Comparison of ENCODE assay signal across 21 cellular contexts in the genomic region with DNA sequence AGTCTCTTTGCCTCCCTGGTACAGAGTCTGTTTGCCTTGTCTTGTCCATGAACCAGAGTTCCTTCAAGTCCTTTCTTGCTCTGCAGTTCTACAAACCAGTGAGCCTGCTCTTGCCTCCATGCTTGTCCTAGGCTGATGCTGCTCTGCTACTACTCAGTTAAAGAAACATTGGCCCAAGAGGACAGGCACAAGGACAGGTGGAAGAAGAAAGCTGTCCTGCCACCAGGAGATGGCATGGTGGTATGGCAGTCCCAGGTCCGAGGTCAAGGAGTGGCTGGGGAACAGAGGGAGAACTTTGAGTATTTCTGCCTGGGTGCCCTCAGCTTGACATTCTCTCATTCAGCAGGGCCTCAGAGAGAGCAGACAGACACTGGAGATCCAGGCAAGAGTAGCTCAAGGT.
"Had no signal": no experiment of that assay in that cellular context is flagged by ENCODE, and none has a peak within 500 bp of the region (broad histone marks: within the 10 kb centered on the region; RNA-seq: fewer than 3 reads in every experiment).

No MANE protein-coding gene starts in this region.

- H3K9ac ChIP-seq: neural progenitor cell, parathyroid adenoma had no signal

- H3K79me2 ChIP-seq: parathyroid adenoma had no signal

- H3K27me3 ChIP-seq: neural progenitor cell, spleen, transverse colon had no signal

- H3K4me2 ChIP-seq: neural progenitor cell had no signal

- ATAC-seq: left colon; natural killer cell treated with Interleukin-12 subunit alpha and Interleukin-12 subunit beta and Interleukin-15 and Interleukin-18, amount 100 ng/mL, for 72 hours; psoas muscle; sciatic nerve; stimulated activated naive B cell treated with anti-CD40 and anti-IgM and Interleukin-4, amounts not matched to agents 10 μg/mL and 1 μg/mL and 100 μg/mL, for 72 hours; stimulated activated naive CD8-positive, alpha-beta T cell treated with anti-CD3 and anti-CD28 coated beads, Interleukin-15, amount 100 ng/mL, for 72 hours had no signal

- H3K4me3 ChIP-seq: neural progenitor cell, psoas muscle, spleen, thoracic aorta, transverse colon had no signal

- H2AFZ ChIP-seq: neural progenitor cell, parathyroid adenoma had no signal

- DNase-seq: central memory CD4-positive, alpha-beta T cell; cortex of kidney; erythroblast; foreskin melanocyte; hippocampal formation; left colon; nucleus accumbens; psoas muscle; retina; spleen; stimulated activated CD4-positive, alpha-beta T cell treated with anti-CD3 and anti-CD28 coated beads, Interleukin-15, amount 100 ng/mL, for 24 hours; stimulated activated CD4-positive, alpha-beta T cell treated with anti-CD3 and anti-CD28 coated beads, Interleukin-1b, Interleukin-23, amount 100 ng/mL, for 48 hours; stimulated activated CD4-positive, alpha-beta T cell treated with anti-CD3 and anti-CD28 coated beads, Interleukin-4, amount 100 ng/mL, for 24 hours; stimulated activated naive B cell treated with anti-CD40 and anti-IgM and Interleukin-4, amounts not matched to agents 10 μg/mL and 1 μg/mL and 100 μg/mL, for 72 hours; stimulated activated naive CD8-positive, alpha-beta T cell treated with anti-CD3 and anti-CD28 coated beads, Interleukin-15, amount 100 ng/mL, for 72 hours; transverse colon had no signal

- H3K36me3 ChIP-seq: neural progenitor cell, thoracic aorta, transverse colon had no signal

- H3K27ac ChIP-seq: neural progenitor cell, parathyroid adenoma, psoas muscle, spleen, thoracic aorta, transverse colon had no signal

- H3K9me3 ChIP-seq: psoas muscle, spleen, thoracic aorta, transverse colon had no signal

- H3K4me1 ChIP-seq: neural progenitor cell, parathyroid adenoma, psoas muscle, spleen, transverse colon had no signal
